In genomic region chr10:60417024-60417423, GRCh38 we compare ENCODE assay signal across 17 cellular contexts.
"Had no signal": no experiment of that assay in that cellular context is flagged by ENCODE, and none has a peak within 500 bp of the region (broad histone marks: within the 10 kb centered on the region; RNA-seq: fewer than 3 reads in every experiment).

No MANE protein-coding gene starts in this region.

- ATAC-seq: activated CD4-positive, alpha-beta T cell treated with anti-CD3 and anti-CD28 coated beads for 36 hours; activated CD8-positive, alpha-beta memory T cell treated with anti-CD3 and anti-CD28 coated beads, Interleukin-2, amount 10 ng/mL, durations not matched to agents 7 days and 5 days; activated T-cell treated with anti-CD3 and anti-CD28 coated beads, Interleukin-2, amount 50 U/mL, for 4 hours; heart left ventricle; left cardiac atrium; lower lobe of right lung; right lobe of liver; upper lobe of right lung had no signal

- DNase-seq: activated CD4-positive, alpha-beta memory T cell treated with anti-CD3 and anti-CD28 coated beads for 36 hours; activated CD4-positive, alpha-beta T cell treated with anti-CD3 and anti-CD28 coated beads for 36 hours; activated CD8-positive, alpha-beta memory T cell treated with anti-CD3 and anti-CD28 coated beads, Interleukin-2, amount 10 ng/mL, durations not matched to agents 7 days and 5 days; activated effector memory CD4-positive, alpha-beta T cell treated with anti-CD3 and anti-CD28 coated beads, Interleukin-2, amount 50 U/mL, for 16 hours; activated T-cell treated with anti-CD3 and anti-CD28 coated beads, Interleukin-2, amount 50 U/mL, for 4 hours; amniotic stem cell; heart left ventricle; left cardiac atrium; lower lobe of right lung; naive B cell; right lobe of liver; stimulated activated naive CD8-positive, alpha-beta T cell treated with anti-CD3 and anti-CD28 coated beads, Interleukin-15, amount 100 ng/mL, for 72 hours; testis; upper lobe of right lung had no signal

- H3K4me3 Mint-ChIP-seq: activated CD4-positive, alpha-beta memory T cell treated with anti-CD3 and anti-CD28 coated beads for 36 hours; activated CD4-positive, alpha-beta T cell treated with anti-CD3 and anti-CD28 coated beads for 36 hours; activated CD8-positive, alpha-beta memory T cell treated with anti-CD3 and anti-CD28 coated beads, Interleukin-2, amount 10 ng/mL, durations not matched to agents 7 days and 5 days; activated naive CD4-positive, alpha-beta T cell treated with anti-CD3 and anti-CD28 coated beads, Interleukin-2, amount 50 U/mL, for 24 hours; activated T-cell treated with anti-CD3 and anti-CD28 coated beads, Interleukin-2, amount 50 U/mL, for 4 hours; naive B cell; neural progenitor cell; stimulated activated naive CD8-positive, alpha-beta T cell treated with anti-CD3 and anti-CD28 coated beads, Interleukin-15, amount 100 ng/mL, for 72 hours had no signal

- H3K27me3 Mint-ChIP-seq: activated CD4-positive, alpha-beta memory T cell treated with anti-CD3 and anti-CD28 coated beads for 36 hours; activated CD4-positive, alpha-beta T cell treated with anti-CD3 and anti-CD28 coated beads for 36 hours; activated CD8-positive, alpha-beta memory T cell treated with anti-CD3 and anti-CD28 coated beads, Interleukin-2, amount 10 ng/mL, durations not matched to agents 7 days and 5 days; activated naive CD4-positive, alpha-beta T cell treated with anti-CD3 and anti-CD28 coated beads, Interleukin-2, amount 50 U/mL, for 24 hours; stimulated activated naive CD8-positive, alpha-beta T cell treated with anti-CD3 and anti-CD28 coated beads, Interleukin-15, amount 100 ng/mL, for 72 hours had no signal

- H3K27ac Mint-ChIP-seq: activated CD4-positive, alpha-beta memory T cell treated with anti-CD3 and anti-CD28 coated beads for 36 hours; activated CD4-positive, alpha-beta T cell treated with anti-CD3 and anti-CD28 coated beads for 36 hours; activated CD8-positive, alpha-beta memory T cell treated with anti-CD3 and anti-CD28 coated beads, Interleukin-2, amount 10 ng/mL, durations not matched to agents 7 days and 5 days; activated naive CD4-positive, alpha-beta T cell treated with anti-CD3 and anti-CD28 coated beads, Interleukin-2, amount 50 U/mL, for 24 hours; naive B cell; neural progenitor cell; stimulated activated naive CD8-positive, alpha-beta T cell treated with anti-CD3 and anti-CD28 coated beads, Interleukin-15, amount 100 ng/mL, for 72 hours had no signal

- H3K4me1 Mint-ChIP-seq: activated CD8-positive, alpha-beta memory T cell treated with anti-CD3 and anti-CD28 coated beads, Interleukin-2, amount 10 ng/mL, durations not matched to agents 7 days and 5 days; naive B cell; stimulated activated naive CD8-positive, alpha-beta T cell treated with anti-CD3 and anti-CD28 coated beads, Interleukin-15, amount 100 ng/mL, for 72 hours had no signal

- FAIRE-seq: frontal cortex had no signal

- H3K36me3 Mint-ChIP-seq: activated CD4-positive, alpha-beta memory T cell treated with anti-CD3 and anti-CD28 coated beads for 36 hours; activated CD8-positive, alpha-beta memory T cell treated with anti-CD3 and anti-CD28 coated beads, Interleukin-2, amount 10 ng/mL, durations not matched to agents 7 days and 5 days; naive B cell; neural progenitor cell had no signal

- H3K9me3 Mint-ChIP-seq: activated CD4-positive, alpha-beta memory T cell treated with anti-CD3 and anti-CD28 coated beads for 36 hours; activated naive CD4-positive, alpha-beta T cell treated with anti-CD3 and anti-CD28 coated beads, Interleukin-2, amount 50 U/mL, for 24 hours; activated T-cell treated with anti-CD3 and anti-CD28 coated beads, Interleukin-2, amount 50 U/mL, for 4 hours; naive B cell; neural progenitor cell; stimulated activated naive CD8-positive, alpha-beta T cell treated with anti-CD3 and anti-CD28 coated beads, Interleukin-15, amount 100 ng/mL, for 72 hours had no signal
